Comparison of ENCODE assay signal across 12 cellular contexts in the genomic region with DNA sequence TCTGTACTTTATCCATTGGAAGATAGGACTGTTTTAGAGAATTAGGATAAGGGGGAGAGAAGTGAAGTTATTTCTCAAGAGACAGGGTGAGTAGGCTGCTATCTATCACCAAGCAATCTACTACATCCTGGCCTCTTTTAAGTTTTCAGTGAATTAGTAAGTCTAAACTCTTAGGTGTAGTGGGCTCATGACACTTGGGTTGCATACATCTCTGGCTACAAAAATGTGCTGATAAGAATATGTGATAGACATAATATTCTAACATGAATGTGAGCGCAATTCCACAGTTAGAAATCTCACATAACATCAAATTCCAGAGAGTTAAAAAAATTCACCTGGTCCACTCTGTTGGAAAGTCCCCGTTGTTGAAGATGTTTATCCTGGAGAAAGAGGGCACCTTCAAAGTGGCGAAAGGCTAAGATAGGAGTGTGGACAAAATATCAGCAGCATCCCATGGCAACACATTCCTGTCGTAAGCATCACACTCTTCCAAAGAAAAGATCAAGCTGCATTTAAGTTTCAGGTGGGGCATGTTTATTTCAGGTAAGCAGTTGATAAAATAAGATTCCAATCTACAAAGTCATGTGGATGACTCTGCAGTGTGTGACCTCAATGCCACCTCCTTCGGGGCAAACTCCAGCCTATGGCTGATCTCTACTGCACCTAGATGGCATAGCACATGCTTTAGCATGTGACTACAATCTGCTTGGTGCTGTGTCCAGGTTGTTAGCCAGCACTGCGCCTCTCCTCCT.
DNase-seq lines count a peak whose midpoint lies in the region; ATAC-seq, FAIRE-seq and TF ChIP-seq lines count a peak whose summit lies in the region.
"Had no signal": no experiment of that assay in that cellular context is flagged by ENCODE, and none has a peak within 500 bp of the region (broad histone marks: within the 10 kb centered on the region; RNA-seq: fewer than 3 reads in every experiment).

No MANE protein-coding gene starts in this region.

- H3K9me3 Mint-ChIP-seq in activated CD4-positive, alpha-beta T cell treated with anti-CD3 and anti-CD28 coated beads for 36 hours (ENCODE audit: low read depth) = peaks cover 9% of the 10 kb centered on the region
- H3K9me3 Mint-ChIP-seq in activated CD4-positive, alpha-beta T cell treated with anti-CD3 and anti-CD28 coated beads, Interleukin-2, amount 10 ng/mL, durations not matched to agents 7 days and 5 days = peaks cover 2% of the 10 kb centered on the region

- no peaks in the 10 kb centered on the region for H3K9me1 ChIP-seq in keratinocyte (ENCODE audit: control insufficient read depth, extremely low read depth, insufficient read depth, low read length)

- intact Hi-C loops in activated CD4-positive, alpha-beta T cell treated with anti-CD3 and anti-CD28 coated beads for 36 hours (cut with DNase I, micrococcal nuclease) = loop anchor here (1.0 to 5.0 kb wide), 8 partner anchors 9 to 68 kb away; no protein-coding TSS in a partner anchor

- H3K4me3 Mint-ChIP-seq in activated CD4-positive, alpha-beta T cell treated with anti-CD3 and anti-CD28 coated beads for 36 hours = no peak overlapping the region
- H3K4me3 Mint-ChIP-seq in activated CD4-positive, alpha-beta T cell treated with anti-CD3 and anti-CD28 coated beads, Interleukin-2, amount 10 ng/mL, durations not matched to agents 7 days and 5 days = no peak overlapping the region
- H3K4me3 Mint-ChIP-seq: stimulated activated naive B cell treated with anti-CD40 and anti-IgM and Interleukin-4, amounts not matched to agents 10 μg/mL and 1 μg/mL and 100 μg/mL, for 72 hours had no signal

- FAIRE-seq in keratinocyte (lab: Jason Lieb, UNC) (peak; percentile 97), small intestine (lab: Jason Lieb, UNC) (no peak)

- DNase-seq in activated CD4-positive, alpha-beta T cell treated with anti-CD3 and anti-CD28 coated beads for 36 hours = no peak
- no peak for DNase-seq in activated CD4-positive, alpha-beta T cell treated with anti-CD3 and anti-CD28 coated beads, Interleukin-2, amount 10 ng/mL, durations not matched to agents 7 days and 5 days
- DNase-seq in Peyer's patch (peak in 2 of 3 donors; percentile 75 to 84), keratinocyte (ENCODE audit: low read depth, low spot score) (peak; percentile 97), small intestine (peak; percentile 93), NCI-H1048 (lab: John Stamatoyannopoulos, UW) (no peak), DMS 273 treated with DMSO at 0.1 percent for 48 hours (lab: John Stamatoyannopoulos, UW) (no peak), NCI-H1436 treated with DMSO at 0.1 percent for 48 hours (lab: John Stamatoyannopoulos, UW) (no peak)
- DNase-seq: MM.1S; NCI-H524 treated with DMSO at 0.1 percent for 48 hours; Right ventricle myocardium superior; stimulated activated naive B cell treated with anti-CD40 and anti-IgM and Interleukin-4, amounts not matched to agents 10 μg/mL and 1 μg/mL and 100 μg/mL, for 72 hours had no signal

- H3K4me1 Mint-ChIP-seq in activated CD4-positive, alpha-beta T cell treated with anti-CD3 and anti-CD28 coated beads for 36 hours = peaks cover 78% of the 10 kb centered on the region
- peaks cover 29% of the 10 kb centered on the region for H3K4me1 Mint-ChIP-seq in activated CD4-positive, alpha-beta T cell treated with anti-CD3 and anti-CD28 coated beads, Interleukin-2, amount 10 ng/mL, durations not matched to agents 7 days and 5 days

- POLR2A ChIA-PET in activated CD4-positive, alpha-beta T cell treated with anti-CD3 and anti-CD28 coated beads for 36 hours (lab: Charles Lee) = no interaction called here
- POLR2A ChIA-PET in activated CD4-positive, alpha-beta T cell treated with anti-CD3 and anti-CD28 coated beads, Interleukin-2, amount 10 ng/mL, durations not matched to agents 7 days and 5 days (lab: Charles Lee) = no interaction called here

- no peaks in the 10 kb centered on the region for H3K36me3 ChIP-seq in Peyer's patch
- no peaks in the 10 kb centered on the region for H3K36me3 ChIP-seq in keratinocyte (ENCODE audit: control insufficient read depth in 2 of 2, extremely low read depth in 1 of 2, insufficient read depth in 2 of 2, low read length in 2 of 2)
- no peaks in the 10 kb centered on the region for H3K36me3 ChIP-seq in small intestine (ENCODE audit: control insufficient read depth in 2 of 2, insufficient read depth in 2 of 2, low read length in 2 of 2)

- peaks cover 42% of the 10 kb centered on the region for H3K36me3 Mint-ChIP-seq in activated CD4-positive, alpha-beta T cell treated with anti-CD3 and anti-CD28 coated beads for 36 hours (ENCODE audit: low read depth)
- peaks cover 52% of the 10 kb centered on the region for H3K36me3 Mint-ChIP-seq in activated CD4-positive, alpha-beta T cell treated with anti-CD3 and anti-CD28 coated beads, Interleukin-2, amount 10 ng/mL, durations not matched to agents 7 days and 5 days (ENCODE audit: low read depth)

- no peaks in the 10 kb centered on the region for H3K27me3 Mint-ChIP-seq in activated CD4-positive, alpha-beta T cell treated with anti-CD3 and anti-CD28 coated beads for 36 hours
- no peaks in the 10 kb centered on the region for H3K27me3 Mint-ChIP-seq in activated CD4-positive, alpha-beta T cell treated with anti-CD3 and anti-CD28 coated beads, Interleukin-2, amount 10 ng/mL, durations not matched to agents 7 days and 5 days
- H3K27me3 Mint-ChIP-seq: stimulated activated naive B cell treated with anti-CD40 and anti-IgM and Interleukin-4, amounts not matched to agents 10 μg/mL and 1 μg/mL and 100 μg/mL, for 72 hours had no signal

- CTCF ChIA-PET in activated CD4-positive, alpha-beta T cell treated with anti-CD3 and anti-CD28 coated beads for 36 hours (lab: Charles Lee) = no interaction called here
- CTCF ChIA-PET in activated CD4-positive, alpha-beta T cell treated with anti-CD3 and anti-CD28 coated beads, Interleukin-2, amount 10 ng/mL, durations not matched to agents 7 days and 5 days (lab: Charles Lee) = interaction anchor here (0.6 to 0.7 kb wide), 3 partner anchors 90 to 170 kb away, joined by 3 read pairs; no protein-coding TSS in a partner anchor

- TF ChIP-seq CTCF in Peyer's patch (IDR thresholded peaks at IDR 0.05) = no peak
- TF ChIP-seq CTCF in keratinocyte (optimal IDR thresholded peaks at IDR 0.05 in 1 of 3, IDR thresholded peaks at IDR 0.05 in 1 of 3, conservative IDR thresholded peaks at IDR 0.05 in 1 of 3; ENCODE audit: extremely low read depth in 1 of 3, insufficient read depth in 2 of 3, low read length in 3 of 3) = peak in 1 of 3 experiments; percentile 48

- no peaks in the 10 kb centered on the region for H3K27me3 ChIP-seq in Peyer's patch
- H3K27me3 ChIP-seq in keratinocyte (ENCODE audit: control insufficient read depth, extremely low read depth, insufficient read depth, low read length) = no peaks in the 10 kb centered on the region
- no peaks in the 10 kb centered on the region for H3K27me3 ChIP-seq in small intestine (ENCODE audit: control insufficient read depth in 2 of 2, insufficient read depth in 2 of 2, low read length in 2 of 2)

- no peaks in the 10 kb centered on the region for H3K9me3 ChIP-seq in Peyer's patch
- H3K9me3 ChIP-seq in keratinocyte (ENCODE audit: control insufficient read depth, low read depth, low read length) = no peaks in the 10 kb centered on the region
- no peaks in the 10 kb centered on the region for H3K9me3 ChIP-seq in small intestine (ENCODE audit: control insufficient read depth, low read depth)

- H3K4me1 ChIP-seq in Peyer's patch (peaks cover 0 to 4% (median 0%) of the 10 kb centered on the region in 4 donors), keratinocyte (ENCODE audit: control insufficient read depth, extremely low read depth, insufficient read depth, low read length) (peaks cover 19% of the 10 kb centered on the region), small intestine (ENCODE audit: control insufficient read depth in 2 of 2, insufficient read depth in 1 of 2, low read depth in 1 of 2, low read length in 1 of 2) (peaks cover 0 to 4% of the 10 kb centered on the region in 2 donors)

- TF ChIP-seq POLR2A in Peyer's patch (IDR thresholded peaks at IDR 0.05) = peak in 1 of 2 donors; percentile 46

- no peak for ATAC-seq in activated CD4-positive, alpha-beta T cell treated with anti-CD3 and anti-CD28 coated beads for 36 hours

- peak overlapping the region; percentile 47 for H3K4me2 ChIP-seq in keratinocyte (ENCODE audit: control insufficient read depth, extremely low read depth, insufficient read depth, low read depth, low read length)

- H3K9ac ChIP-seq in keratinocyte (ENCODE audit: control insufficient read depth, extremely low read depth, insufficient read depth, low read length) = peak overlapping the region; percentile 53

- H4K20me1 ChIP-seq in keratinocyte (ENCODE audit: control insufficient read depth, extremely low read depth, insufficient read depth, low read length) = no peaks in the 10 kb centered on the region

- peak overlapping the region; percentile 86 for H3K27ac Mint-ChIP-seq in activated CD4-positive, alpha-beta T cell treated with anti-CD3 and anti-CD28 coated beads for 36 hours
- no peak overlapping the region for H3K27ac Mint-ChIP-seq in activated CD4-positive, alpha-beta T cell treated with anti-CD3 and anti-CD28 coated beads, Interleukin-2, amount 10 ng/mL, durations not matched to agents 7 days and 5 days

- H3K79me2 ChIP-seq in keratinocyte (ENCODE audit: control insufficient read depth, insufficient read depth, low read length) = no peaks in the 10 kb centered on the region

- H2AFZ ChIP-seq in keratinocyte (ENCODE audit: control insufficient read depth, low read length) = no peak overlapping the region

- H3K27ac ChIP-seq in Peyer's patch (peak overlapping the region in 3 of 4 donors; percentile 36 to 87 (median 79)), keratinocyte (ENCODE audit: control insufficient read depth, insufficient read depth, low read length) (peak overlapping the region; percentile 79), small intestine (ENCODE audit: low read depth in 1 of 2, low read length in 1 of 2) (peak overlapping the region in 1 of 2 donors; percentile 33)

- H3K4me3 ChIP-seq in Peyer's patch (no peak overlapping the region), keratinocyte (ENCODE audit: control insufficient read depth in 2 of 3, extremely low read depth in 1 of 3, insufficient read depth in 2 of 3, low read depth in 1 of 3, low read length in 3 of 3) (no peak overlapping the region), small intestine (ENCODE audit: low read depth in 1 of 2, low read length in 2 of 2) (no peak overlapping the region)

- 28 to 72% (median 54%) methylated on average over 6 of the region's 6 CpGs for WGBS in small intestine, 3 donors

- dilution Hi-C loops in keratinocyte (cut with MboI; ENCODE audit: extremely low pct_ligation_motif_present, low sequenced_read_pairs) = no loop called here

Comparison
In these comparisons a context has a peak if more than half of its experiments do, and no peak if none do; other contexts are left out.
1. DNase-seq: peak in Peyer's patch (2 of 3), keratinocyte (single experiment) and small intestine (single experiment); none in activated CD4-positive, alpha-beta T cell treated with anti-CD3 and anti-CD28 coated beads for 36 hours (single experiment), activated CD4-positive, alpha-beta T cell treated with anti-CD3 and anti-CD28 coated beads, Interleukin-2, amount 10 ng/mL, durations not matched to agents 7 days and 5 days (single experiment), NCI-H1048 (single experiment), DMS 273 treated with DMSO at 0.1 percent for 48 hours (single experiment) and NCI-H1436 treated with DMSO at 0.1 percent for 48 hours (single experiment).